Comparison of ENCODE assay signal across 30 cellular contexts in the genomic region with DNA sequence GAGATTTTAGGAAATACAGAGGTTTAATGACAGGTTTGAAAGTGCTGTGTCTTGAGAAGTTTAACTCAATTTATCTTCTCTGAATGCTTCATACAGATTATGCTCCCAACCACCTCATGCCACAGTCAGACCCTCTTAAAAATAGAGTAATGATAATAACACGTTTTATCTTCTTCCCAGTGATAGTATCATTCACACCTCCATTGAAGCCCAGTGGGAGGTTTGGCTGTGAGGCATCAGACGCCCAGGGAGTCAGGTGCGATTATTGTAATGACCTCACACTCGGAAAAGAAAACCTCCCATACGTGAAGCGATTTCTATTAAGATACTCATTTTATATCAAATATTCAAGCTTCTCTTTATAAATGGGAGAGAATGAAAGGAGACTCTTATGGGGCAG.
"Had no signal": no experiment of that assay in that cellular context is flagged by ENCODE, and none has a peak within 500 bp of the region (broad histone marks: within the 10 kb centered on the region; RNA-seq: fewer than 3 reads in every experiment).

No MANE protein-coding gene starts in this region.

- DNase-seq: activated B cell treated with CpG ODN at 0.5 μM for 24 hours; activated CD4-positive, alpha-beta memory T cell treated with anti-CD3 and anti-CD28 coated beads for 36 hours; activated CD4-positive, alpha-beta T cell treated with anti-CD3 and anti-CD28 coated beads for 4 hours; activated CD4-positive, alpha-beta T cell treated with anti-CD3 and anti-CD28 coated beads, Interleukin-2, amount 50 U/mL, for 1 hour; activated CD4-positive, CD25-positive, alpha-beta regulatory T cell treated with anti-CD3 and anti-CD28 coated beads, Interleukin-2, amount 50 U/mL, for 72 hours; activated CD8-positive, alpha-beta memory T cell treated with anti-CD3 and anti-CD28 coated beads, Interleukin-2, amount 50 U/mL, for 4 hours; activated gamma-delta T cell treated with Interleukin-2 at 50 U/mL for 16 hours; activated naive CD4-positive, alpha-beta T cell treated with anti-CD3 and anti-CD28 coated beads for 36 hours; activated T-cell treated with anti-CD3 and anti-CD28 coated beads for 4 hours; activated T-cell treated with anti-CD3 and anti-CD28 coated beads, Interleukin-2, amount 50 U/mL, for 4 hours; adrenal gland; cerebellar nuclear complex; KBM-7; NCI-H1092 treated with DMSO at 0.1 percent for 48 hours; NCI-H1417 treated with DMSO at 0.1 percent for 48 hours; NCI-H1694 treated with DMSO at 0.1 percent for 48 hours; NCI-H2029; NCI-H510A treated with DMSO at 0.1 percent for 48 hours; PC-9; SW 1271; T-helper 1 cell; T-helper 2 cell; T-helper 9 cell had no signal

- H3K36me3 Mint-ChIP-seq: activated CD4-positive, alpha-beta memory T cell treated with anti-CD3 and anti-CD28 coated beads for 36 hours; activated naive CD4-positive, alpha-beta T cell treated with anti-CD3 and anti-CD28 coated beads, Interleukin-2, amount 50 U/mL, for 72 hours; IgD-negative memory B cell had no signal

- H3K27ac ChIP-seq: adrenal gland, body of pancreas, PC-9, RWPE1, VCaP had no signal

- H3K27me3 ChIP-seq: adrenal gland, body of pancreas had no signal

- H3K4me3 Mint-ChIP-seq: activated B cell treated with CpG ODN at 0.5 μM for 24 hours; activated CD4-positive, alpha-beta memory T cell treated with anti-CD3 and anti-CD28 coated beads for 36 hours; activated naive CD4-positive, alpha-beta T cell treated with anti-CD3 and anti-CD28 coated beads for 36 hours; activated T-cell treated with anti-CD3 and anti-CD28 coated beads, Interleukin-2, amount 50 U/mL, for 4 hours; activated T-helper 1 cell treated with anti-CD3 and anti-CD28 coated beads, Interleukin-12 subunit alpha, Interleukin-12 subunit beta, Interleukin-2, Interleukin-4 antibody, amounts not matched to agents 30 ng/mL and 10 ng/mL and 1 ng/mL, durations not matched to agents 14 hours and 24 hours and 36 hours; IgD-negative memory B cell had no signal

- H3K9me3 Mint-ChIP-seq: activated B cell treated with CpG ODN at 0.5 μM for 24 hours; activated CD4-positive, alpha-beta memory T cell treated with anti-CD3 and anti-CD28 coated beads for 36 hours; activated T-cell treated with anti-CD3 and anti-CD28 coated beads, Interleukin-2, amount 50 U/mL, for 4 hours; activated T-helper 1 cell treated with anti-CD3 and anti-CD28 coated beads, Interleukin-12 subunit alpha, Interleukin-12 subunit beta, Interleukin-2, Interleukin-4 antibody, amounts not matched to agents 30 ng/mL and 10 ng/mL and 1 ng/mL, durations not matched to agents 14 hours and 24 hours and 36 hours; IgD-negative memory B cell had no signal

- H2AFZ ChIP-seq: PC-9 had no signal

- H3K36me3 ChIP-seq: adrenal gland had no signal

- H3K27me3 Mint-ChIP-seq: activated B cell treated with CpG ODN at 0.5 μM for 24 hours, IgD-negative memory B cell had no signal

- H3K9me3 ChIP-seq: adrenal gland, body of pancreas had no signal

- H3K27ac Mint-ChIP-seq: activated B cell treated with CpG ODN at 0.5 μM for 24 hours; activated CD4-positive, alpha-beta memory T cell treated with anti-CD3 and anti-CD28 coated beads for 36 hours; activated naive CD4-positive, alpha-beta T cell treated with anti-CD3 and anti-CD28 coated beads for 36 hours; activated T-helper 1 cell treated with anti-CD3 and anti-CD28 coated beads, Interleukin-12 subunit alpha, Interleukin-12 subunit beta, Interleukin-2, Interleukin-4 antibody, amounts not matched to agents 30 ng/mL and 10 ng/mL and 1 ng/mL, durations not matched to agents 14 hours and 24 hours and 36 hours had no signal

- H3K4me2 ChIP-seq: PC-9 had no signal

- ATAC-seq: activated naive CD4-positive, alpha-beta T cell treated with anti-CD3 and anti-CD28 coated beads, Interleukin-2, amount 50 U/mL, for 72 hours; activated T-cell treated with anti-CD3 and anti-CD28 coated beads, Interleukin-2, amount 50 U/mL, for 4 hours; body of pancreas; Right ventricle myocardium inferior had no signal

- H3K4me3 ChIP-seq: adrenal gland, body of pancreas, PC-9 had no signal

- H3K4me1 ChIP-seq: adrenal gland, body of pancreas had no signal
